ENCODE assay signal across 8 cellular contexts in genomic region chr20:53866787-53867740, GRCh38.
DNase-seq lines count a peak whose midpoint lies in the region; ATAC-seq, FAIRE-seq and TF ChIP-seq lines count a peak whose summit lies in the region.

No MANE protein-coding gene starts in this region.

- H3K4me1 ChIP-seq in A673 (ENCODE audit: insufficient read depth, low read length, poor library complexity, severe bottlenecking) (peaks cover 65% of the 10 kb centered on the region), muscle layer of duodenum (ENCODE audit: control insufficient read depth in 1 of 2, insufficient read depth in 2 of 2, low read length in 2 of 2) (peaks cover 10 to 21% of the 10 kb centered on the region in 2 donors)

- peak overlapping the region; percentile 77 to 82 (median 81) for H3K4me3 Mint-ChIP-seq in brain

- CTCF ChIA-PET in A673 (lab: Charles Lee): interaction anchor here (0.6 kb wide), 1 partner anchor 288 kb away, joined by 7 read pairs; no protein-coding TSS in a partner anchor

- POLR2A ChIA-PET in A673 (lab: Charles Lee; ENCODE audit: low non-redundant PET): no interaction called here

- peaks cover 0 to 7% (median 0%) of the 10 kb centered on the region in 5 experiments for H3K9me3 Mint-ChIP-seq in brain

- BruUV-seq in A673 (replicated peaks; lab: Mats Ljungman, UMichigan): no TSS peak

- DNase-seq in A673 (ENCODE audit: low spot score): peak; percentile 50
- no peak for DNase-seq in LNCaP clone FGC (ENCODE audit: low read depth)
- DNase-seq in H7: no peak
- no peak for DNase-seq in HTR-8/SVneo (ENCODE audit: insufficient read length, low spot score)
- no peak for DNase-seq in urothelium cell line (ENCODE audit: low spot score)

- peak overlapping the region; percentile 73 to 96 (median 85) for H3K27ac Mint-ChIP-seq in brain

- no peaks in the 10 kb centered on the region for H3K36me3 ChIP-seq in A673 (ENCODE audit: insufficient read depth, low read length, poor library complexity, severe bottlenecking)
- H3K36me3 ChIP-seq in muscle layer of duodenum (ENCODE audit: control insufficient read depth in 1 of 2, insufficient read depth in 2 of 2, low read length in 2 of 2): peaks cover 0 to 5% of the 10 kb centered on the region in 2 donors
- no peaks in the 10 kb centered on the region for H3K36me3 ChIP-seq in H7 (replicated peaks; ENCODE audit: control insufficient read depth, insufficient read depth, low read length)

- H3K27ac ChIP-seq in A673 (ENCODE audit: low read depth, low read length, poor library complexity, severe bottlenecking) (peak overlapping the region; percentile 79), muscle layer of duodenum (ENCODE audit: low read length) (peak overlapping the region; percentile 67)

- intact Hi-C loops in A673 (cut with micrococcal nuclease; ENCODE audit: unreplicated experiment): loop anchor here (2.0 to 5.0 kb wide), 3 partner anchors 35 to 288 kb away; no protein-coding TSS in a partner anchor

- no peaks in the 10 kb centered on the region for H3K36me3 Mint-ChIP-seq in brain

- H3K27me3 ChIP-seq in A673 (replicated peaks; ENCODE audit: insufficient read depth, low read depth, low read length, poor library complexity): no peaks in the 10 kb centered on the region
- H3K27me3 ChIP-seq in muscle layer of duodenum (ENCODE audit: low read depth, low read length): no peaks in the 10 kb centered on the region
- H3K27me3 ChIP-seq in H7 (ENCODE audit: control insufficient read depth, insufficient read depth, low read length): no peaks in the 10 kb centered on the region

- TF ChIP-seq CTCF in A673 (conservative IDR thresholded peaks at IDR 0.05; ENCODE audit: low read depth, low read length) (no peak), LNCaP clone FGC (IDR thresholded peaks at IDR 0.05; ENCODE audit: control insufficient read depth, extremely low read depth, insufficient read depth) (no peak), brain (conservative IDR thresholded peaks at IDR 0.05) (no peak)

- no peaks in the 10 kb centered on the region for H3K27me3 Mint-ChIP-seq in brain

- peak; percentile 47 for ATAC-seq in GM19043 (IDR thresholded peaks at IDR 0.05; ENCODE audit: low read depth, unreplicated experiment)

- H3K9me3 ChIP-seq in A673 (ENCODE audit: low read depth, low read length, poor library complexity, severe bottlenecking) (no peaks in the 10 kb centered on the region), muscle layer of duodenum (ENCODE audit: control insufficient read depth in 1 of 2, low read length in 2 of 2) (no peaks in the 10 kb centered on the region)

- H3K4me3 ChIP-seq in A673 (ENCODE audit: low read depth, low read length, poor library complexity, severe bottlenecking) (no peak overlapping the region), LNCaP clone FGC (ENCODE audit: low read depth, low read length) (peak overlapping the region; percentile 33), muscle layer of duodenum (ENCODE audit: low read depth in 1 of 2, low read length in 2 of 2) (no peak overlapping the region), H7 (ENCODE audit: insufficient read depth, low read depth, low read length) (no peak overlapping the region)

- H3K4me1 Mint-ChIP-seq in brain: peaks cover 67% of the 10 kb centered on the region

- FAIRE-seq in HTR-8/SVneo (lab: Jason Lieb, UNC) (no peak), urothelium cell line (lab: Jason Lieb, UNC) (no peak)
